ENCODE assay signal across 11 cellular contexts in genomic region chr15:69035205-69035917, GRCh38. TPM values are rescaled to one million over a fixed set of nuclear protein-coding genes. Genes with fewer than 3 reads are reported as not detected.
DNase-seq lines count a peak whose midpoint lies in the region; ATAC-seq and TF ChIP-seq lines count a peak whose summit lies in the region.
"Had no signal": no experiment of that assay in that cellular context is flagged by ENCODE, and none has a peak within 500 bp of the region (broad histone marks: within the 10 kb centered on the region; RNA-seq: fewer than 3 reads in every experiment).

No MANE protein-coding gene starts in this region.

- peaks cover 5% of the 10 kb centered on the region for H3K4me1 Mint-ChIP-seq in MCF 10A (ENCODE audit: insufficient read depth, unreplicated experiment)
- peaks cover 9% of the 10 kb centered on the region for H3K4me1 Mint-ChIP-seq in CD4-positive, alpha-beta T cell (ENCODE audit: low read depth)

- no peak overlapping the region for H3K9ac ChIP-seq in HCT116 (ENCODE audit: low read length)

- no peak for TF ChIP-seq EP300 in tibial nerve (IDR thresholded peaks at IDR 0.05)

- no peak overlapping the region for H3K4me3 Mint-ChIP-seq in MCF 10A (ENCODE audit: unreplicated experiment)
- H3K4me3 Mint-ChIP-seq in CD4-positive, alpha-beta T cell = no peak overlapping the region

- WGBS in tibial nerve, 2 donors = 59 to 60% methylated on average over 16 of the region's 16 CpGs

- POLR2A ChIA-PET in AG04449 (lab: Yijun Ruan, JAX) = interaction anchor here (1.1 kb wide), 1 partner anchor 427 kb away, joined by 3 read pairs; no protein-coding TSS in a partner anchor
- POLR2A ChIA-PET in HCT116 (lab: Charles Lee) = interaction anchor here (0.6 kb wide), 1 partner anchor 189 kb away, joined by 3 read pairs; no protein-coding TSS in a partner anchor
- POLR2A ChIA-PET in MCF 10A (lab: Yijun Ruan, JAX) = interaction anchor here (0.6 to 1.1 kb wide), 3 partner anchors 10 to 266 kb away, joined by 3 read pairs; no protein-coding TSS in a partner anchor
- POLR2A ChIA-PET in CD4-positive, alpha-beta T cell (lab: Charles Lee) = no interaction called here

- H3K4me2 ChIP-seq in HCT116 (ENCODE audit: low read length) = 0 out of 2 replicates have a peak overlapping the region, but pooled peaks have one; percentile 10

- H3K4me1 ChIP-seq in HCT116 (ENCODE audit: control insufficient read depth in 1 of 2, insufficient read depth in 2 of 2, low read length in 2 of 2) = peaks cover 7 to 49% of the 10 kb centered on the region in 2 experiments; a peak in 3 of 4 replicates
- H3K4me1 ChIP-seq in left lung = peaks cover 0 to 10% of the 10 kb centered on the region in 2 donors
- H3K4me1 ChIP-seq in tibial nerve = peaks cover 0 to 9% (median 6%) of the 10 kb centered on the region in 4 donors

- RAD21 ChIA-PET in HCT116 (lab: Charles Lee; ENCODE audit: low non-redundant PET in 1 of 2, low total read pairs in 2 of 2, uncharacterized antibody in 2 of 2, unreplicated experiment in 2 of 2) = no interaction called here

- H3K36me3 Mint-ChIP-seq in MCF 10A (ENCODE audit: insufficient read depth, unreplicated experiment) = peaks cover 4% of the 10 kb centered on the region
- no peaks in the 10 kb centered on the region for H3K36me3 Mint-ChIP-seq in CD4-positive, alpha-beta T cell (ENCODE audit: low read depth)

- peak; percentile 43 for TF ChIP-seq CTCF in AG04449 (IDR thresholded peaks at IDR 0.05; ENCODE audit: insufficient read depth, low read length, missing control alignments)
- TF ChIP-seq CTCF in HCT116 (IDR thresholded peaks at IDR 0.05 in 2 of 3, conservative IDR thresholded peaks at IDR 0.05 in 1 of 3; ENCODE audit: borderline replicate concordance in 1 of 3, insufficient read depth in 1 of 3, low read depth in 2 of 3, low read length in 2 of 3) = peak; percentile 9 to 55 (median 40); a peak in 4 of 6 replicates
- TF ChIP-seq CTCF in MCF 10A (IDR thresholded peaks at IDR 0.05; ENCODE audit: unreplicated experiment) = peak; percentile 12
- TF ChIP-seq CTCF in left lung (IDR thresholded peaks at IDR 0.05) = no peak
- TF ChIP-seq CTCF in tibial nerve (IDR thresholded peaks at IDR 0.05) = no peak
- no peak for TF ChIP-seq CTCF in CD4-positive, alpha-beta T cell (IDR thresholded peaks at IDR 0.05)

- DNase-seq in AG04449 (ENCODE audit: low read depth, low spot score) (no peak), HCT116 (ENCODE audit: low read depth, low spot score) (no peak), MCF 10A (ENCODE audit: unreplicated experiment) (peak; percentile 61), left lung (no peak), tibial nerve (ENCODE audit: low spot score in 2 of 2) (no peak), DMS153 (lab: John Stamatoyannopoulos, UW) (no peak)
- DNase-seq in CD4-positive, alpha-beta T cell = no peak
- DNase-seq: NCI-H226 had no signal

- H3K9me3 ChIP-seq in HCT116 (ENCODE audit: control insufficient read depth in 1 of 2, insufficient read depth in 1 of 2, low read depth in 1 of 2, low read length in 2 of 2) (no peaks in the 10 kb centered on the region), left lung (no peaks in the 10 kb centered on the region), tibial nerve (no peaks in the 10 kb centered on the region)
- no peaks in the 10 kb centered on the region for H3K9me3 ChIP-seq in CD4-positive, alpha-beta T cell (ENCODE audit: control insufficient read depth, low read length)

- CTCF ChIA-PET in AG04449 (lab: Yijun Ruan, JAX) = interaction anchor here (1.0 to 1.6 kb wide), 2 partner anchors 21 to 359 kb away, joined by 3 to 4 read pairs; no protein-coding TSS in a partner anchor
- CTCF ChIA-PET in HCT116 (lab: Charles Lee) = interaction anchor here (0.6 to 3.4 kb wide), 7 partner anchors 9 to 427 kb away, joined by 3 to 15 read pairs (median 6); no protein-coding TSS in a partner anchor
- CTCF ChIA-PET in MCF 10A (lab: Yijun Ruan, JAX) = interaction anchor here (0.7 kb wide), 1 partner anchor 92 kb away, joined by 3 read pairs; no protein-coding TSS in a partner anchor
- CTCF ChIA-PET in CD4-positive, alpha-beta T cell (lab: Charles Lee) = no interaction called here

- no peak overlapping the region for H2AFZ ChIP-seq in HCT116 (ENCODE audit: low read depth, low read length, poor library complexity, severe bottlenecking)

- H3K36me3 ChIP-seq in HCT116 (ENCODE audit: control insufficient read depth in 1 of 2, insufficient read depth in 2 of 2, low read length in 2 of 2) = no peaks in the 10 kb centered on the region
- no peaks in the 10 kb centered on the region for H3K36me3 ChIP-seq in left lung
- no peaks in the 10 kb centered on the region for H3K36me3 ChIP-seq in tibial nerve

- no peaks in the 10 kb centered on the region for H3K9me2 ChIP-seq in HCT116 (ENCODE audit: insufficient read depth)

- H3K27ac Mint-ChIP-seq in MCF 10A (ENCODE audit: low read depth, unreplicated experiment) = no peak overlapping the region
- no peak overlapping the region for H3K27ac Mint-ChIP-seq in CD4-positive, alpha-beta T cell

- TF ChIP-seq POLR2A in HCT116 (IDR thresholded peaks at IDR 0.05; ENCODE audit: borderline replicate concordance, extremely low read depth, insufficient read depth, insufficient read length) (no peak), tibial nerve (IDR thresholded peaks at IDR 0.05) (no peak)

- TF ChIP-seq RAD21 in HCT116 (IDR thresholded peaks at IDR 0.05; ENCODE audit: low read depth) = peak; percentile 40; the same call in 1 of the 2 replicates

- H3K4me3 ChIP-seq in AG04449 (ENCODE audit: low read depth, low read length) = no peak overlapping the region
- no peak overlapping the region for H3K4me3 ChIP-seq in HCT116 (replicated peaks in 1 of 2; ENCODE audit: low read depth in 1 of 2, low read length in 2 of 2)
- H3K4me3 ChIP-seq in left lung = no peak overlapping the region
- H3K4me3 ChIP-seq in tibial nerve = no peak overlapping the region

- H3K27ac ChIP-seq in HCT116 (ENCODE audit: low read depth, low read length) (no peak overlapping the region), left lung (no peak overlapping the region), tibial nerve (no peak overlapping the region)
- H3K27ac ChIP-seq in CD4-positive, alpha-beta T cell (ENCODE audit: low read depth, low read length) = no peak overlapping the region

- H3K79me2 ChIP-seq in HCT116 (ENCODE audit: insufficient read depth, low read length) = no peaks in the 10 kb centered on the region

- ATAC-seq in HCT116 (peak; percentile 47), left lung (peak; percentile 20), HG03108 (IDR thresholded peaks at IDR 0.05; ENCODE audit: unreplicated experiment) (no peak)
- ATAC-seq in CD4-positive, alpha-beta T cell (ENCODE audit: poor library complexity) = no peak
- ATAC-seq: right cardiac atrium had no signal

- no peaks in the 10 kb centered on the region for H3K27me3 Mint-ChIP-seq in MCF 10A (ENCODE audit: insufficient read depth, unreplicated experiment)
- H3K27me3 Mint-ChIP-seq in CD4-positive, alpha-beta T cell = peaks cover 44% of the 10 kb centered on the region

- H4K20me1 ChIP-seq in HCT116 (ENCODE audit: insufficient read depth) = no peaks in the 10 kb centered on the region

- no peaks in the 10 kb centered on the region for H3K9me3 Mint-ChIP-seq in MCF 10A (ENCODE audit: unreplicated experiment)
- no peaks in the 10 kb centered on the region for H3K9me3 Mint-ChIP-seq in CD4-positive, alpha-beta T cell

- intact Hi-C loops in HCT116 (cut with micrococcal nuclease) = no loop called here
- intact Hi-C loops in MCF 10A (cut with micrococcal nuclease) = no loop called here
- intact Hi-C loops in left lung (cut with DNase I) = no loop called here
- intact Hi-C loops in CD4-positive, alpha-beta T cell (cut with DNase I, micrococcal nuclease) = no loop called here

- BruUV-seq in HCT116 (replicated peaks; lab: Mats Ljungman, UMichigan) (no TSS peak), MCF 10A (replicated peaks; lab: Mats Ljungman, UMichigan) (no TSS peak)

- H3K27me3 ChIP-seq in HCT116 (ENCODE audit: insufficient read depth, low read length) = no peaks in the 10 kb centered on the region
- H3K27me3 ChIP-seq in left lung = peaks cover 3 to 50% of the 10 kb centered on the region in 2 donors
- peaks cover 0 to 36% of the 10 kb centered on the region in 2 donors for H3K27me3 ChIP-seq in tibial nerve
- peaks cover 5% of the 10 kb centered on the region for H3K27me3 ChIP-seq in CD4-positive, alpha-beta T cell (ENCODE audit: control insufficient read depth, insufficient read depth, low read length)

TF ChIP-seq in HCT116, 20 proteins besides CTCF, POLR2A, EP300 and RAD21:
- TF ChIP-seq ZBTB33 (IDR thresholded peaks at IDR 0.05; ENCODE audit: extremely low read depth, insufficient replicate concordance, low read length) (no peak), MAX (IDR thresholded peaks at IDR 0.05) (peak; percentile 40; the same call in 1 of the 2 replicates)

RNA-seq across cellular contexts. Expression of gene NOX5, which starts 20.9 kb away (rescaled TPM):
- total RNA-seq in HCT116 (2021; ENCODE audit: unreplicated experiment) (0.91 TPM), MCF 10A (2022) (1.4 and 1.8 TPM in 2 replicates), left lung (under 1 TPM; 0.16 to 0.23 TPM), tibial nerve (1 to 10 TPM in 2 of 4 donors, under 1 TPM in 2; 0.21 to 2.7 (median 1.1) TPM)
- polyA plus RNA-seq in HCT116 (2012) = 0.22 and 0.34 TPM in 2 replicates
- not detected for total RNA-seq in CD4-positive, alpha-beta T cell
- total RNA-seq: G401 had no signal

Comparison
In these comparisons a context has a peak if more than half of its experiments do, and no peak if none do; other contexts are left out.
1. CTCF ChIP-seq: peak in AG04449 (single experiment), HCT116 (3 of 3) and MCF 10A (single experiment); none in left lung (0 of 2), tibial nerve (0 of 5) and CD4-positive, alpha-beta T cell (single experiment).
2. ATAC-seq: peak in HCT116 (single experiment) and left lung (single experiment); none in HG03108 (single experiment) and CD4-positive, alpha-beta T cell (single experiment).